Comparison of ENCODE assay signal across 8 cellular contexts in the genomic region with DNA sequence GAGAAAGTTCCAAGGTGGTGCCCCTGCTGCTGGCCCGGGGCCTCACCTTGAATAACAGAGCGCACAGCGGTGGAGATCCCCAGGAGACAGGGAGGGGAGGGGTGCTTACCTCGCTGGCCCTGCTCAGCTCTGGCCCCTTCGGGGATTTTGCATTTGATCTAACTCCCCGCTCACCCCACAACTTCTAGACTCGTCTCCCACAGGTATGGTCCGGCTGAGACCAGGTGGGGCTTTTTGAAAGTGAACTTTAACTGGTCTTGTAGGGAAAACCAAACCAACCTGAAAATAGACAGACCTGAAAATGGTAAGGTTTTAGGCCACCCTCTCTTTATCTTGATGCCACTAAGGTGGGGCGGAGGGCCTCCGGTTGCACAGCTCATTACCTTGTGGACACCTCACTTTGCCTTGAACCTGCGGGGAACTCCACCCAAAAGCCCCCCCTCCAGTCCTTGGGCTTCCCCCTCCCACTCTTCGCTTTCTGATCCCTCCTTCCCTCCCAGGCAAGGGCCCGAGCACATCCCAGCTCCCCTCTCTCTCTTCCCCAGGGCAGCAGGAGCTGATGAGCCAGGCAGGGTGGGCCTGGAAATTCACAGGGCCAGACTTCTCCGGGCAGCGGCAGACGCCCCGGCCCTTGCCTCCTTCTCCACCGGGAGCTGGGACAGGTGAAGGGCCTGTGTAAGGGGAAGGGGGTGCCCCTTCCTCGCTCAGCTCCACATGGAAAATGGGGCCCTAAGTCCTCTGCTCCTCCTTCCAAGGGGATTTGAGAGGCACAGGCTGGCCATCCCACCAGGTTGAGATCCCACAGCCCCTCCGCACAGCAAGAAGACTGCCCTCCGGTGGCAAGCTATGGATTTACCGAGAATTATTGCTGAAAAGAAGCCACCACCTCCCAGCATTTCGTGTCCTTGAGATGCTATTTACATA. TPM values are rescaled to one million over a fixed set of nuclear protein-coding genes. Genes with fewer than 3 reads are reported as not detected.
DNase-seq lines count a peak whose midpoint lies in the region; ATAC-seq and TF ChIP-seq lines count a peak whose summit lies in the region.

No MANE protein-coding gene starts in this region.

- no peak overlapping the region for H2BK120ac ChIP-seq in mesendoderm (ENCODE audit: low read depth, low read length)

- H3K36me3 Mint-ChIP-seq in central memory CD8-positive, alpha-beta T cell (ENCODE audit: insufficient read depth), result no peaks in the 10 kb centered on the region

- H3K27me3 Mint-ChIP-seq in central memory CD8-positive, alpha-beta T cell, result peaks cover 31% of the 10 kb centered on the region

- peak overlapping the region; percentile 40 for H3K4me3 Mint-ChIP-seq in central memory CD8-positive, alpha-beta T cell

- 61% methylated on average over 23 of the region's 23 CpGs for WGBS in SK-N-SH (ENCODE audit: low lambda C conversion rate)
- no CpG with 5 or more reads among the region's 23 CpGs for WGBS in mesendoderm (ENCODE audit: extremely low coverage, insufficient coverage, low lambda C conversion rate)

- H3F3A ChIP-seq in SK-N-SH (replicated peaks; ENCODE audit: insufficient read depth), result no peaks in the 10 kb centered on the region

- peaks cover 17% of the 10 kb centered on the region for H3K9me3 Mint-ChIP-seq in central memory CD8-positive, alpha-beta T cell

- peak; percentile 59 for TF ChIP-seq RAD21 in SK-N-SH (IDR thresholded peaks at IDR 0.05; ENCODE audit: low read length)

- H2AFZ ChIP-seq in SK-N-SH (ENCODE audit: low read depth), result no peak overlapping the region

- H2BK15ac ChIP-seq in mesendoderm (replicated peaks; ENCODE audit: low read depth), result no peak overlapping the region

- H3K4ac ChIP-seq in mesendoderm (ENCODE audit: low read depth, low read length), result no peak overlapping the region

- H3K23ac ChIP-seq in mesendoderm (ENCODE audit: low read length), result no peak overlapping the region

- TF ChIP-seq EP300 in SK-N-SH (IDR thresholded peaks at IDR 0.05; ENCODE audit: borderline replicate concordance in 1 of 2, low read depth in 1 of 2, low read length in 1 of 2), result no peak

- H3K36me3 ChIP-seq in SK-N-SH (replicated peaks in 1 of 2; ENCODE audit: control insufficient read depth in 1 of 2, insufficient read depth in 2 of 2, low read length in 1 of 2) (no peaks in the 10 kb centered on the region), mesendoderm (ENCODE audit: control insufficient read depth, insufficient read depth, low read length) (no peaks in the 10 kb centered on the region)

- H4K8ac ChIP-seq in mesendoderm (ENCODE audit: low read depth, low read length), result no peak overlapping the region

- H3K4me3 ChIP-seq in SK-N-SH (ENCODE audit: low read depth in 2 of 2, low read length in 1 of 2) (no peak overlapping the region), mesendoderm (ENCODE audit: low read length) (no peak overlapping the region)

- TF ChIP-seq CTCF in SK-N-SH (IDR thresholded peaks at IDR 0.05), result peak; percentile 60

- H2AK5ac ChIP-seq in mesendoderm (ENCODE audit: low read length), result no peak overlapping the region

- H3K27me3 ChIP-seq in SK-N-SH (ENCODE audit: insufficient read depth) (no peaks in the 10 kb centered on the region), mesendoderm (ENCODE audit: insufficient read depth, low read length, poor library complexity) (no peaks in the 10 kb centered on the region)

- H3K9me3 ChIP-seq in SK-N-SH, result no peaks in the 10 kb centered on the region

- H2BK5ac ChIP-seq in mesendoderm (ENCODE audit: low read length), result no peak overlapping the region

- H4K20me1 ChIP-seq in SK-N-SH (ENCODE audit: insufficient read depth), result no peaks in the 10 kb centered on the region

- no peaks in the 10 kb centered on the region for H3K9me2 ChIP-seq in SK-N-SH

- H3K9ac ChIP-seq in SK-N-SH, result no peak overlapping the region
- H3K9ac ChIP-seq in mesendoderm (ENCODE audit: low read length), result peak overlapping the region; percentile 34

- peak overlapping the region; percentile 0 for H3K18ac ChIP-seq in mesendoderm (ENCODE audit: low read length)

- DNase-seq in NCI-H2171 treated with DMSO at 0.1 percent for 48 hours (lab: John Stamatoyannopoulos, UW) (peak; percentile 14), NCI-H2171 (lab: John Stamatoyannopoulos, UW) (no peak), HT1080 (ENCODE audit: low read depth) (peak; percentile 36), SK-N-SH (peak; percentile 74), mesendoderm (peak; percentile 87)
- no peak for DNase-seq in central memory CD8-positive, alpha-beta T cell (ENCODE audit: low spot score in 2 of 2)

- ATAC-seq in GM19463 (IDR thresholded peaks at IDR 0.05; ENCODE audit: unreplicated experiment), result peak; percentile 72
- peak; percentile 24 for ATAC-seq in central memory CD8-positive, alpha-beta T cell (replicated peaks; ENCODE audit: extremely low read depth, poor library complexity, severe bottlenecking)
- ATAC-seq in GM21515 (IDR thresholded peaks at IDR 0.05; ENCODE audit: unreplicated experiment), result no peak

- H3K4me1 ChIP-seq in SK-N-SH (ENCODE audit: control insufficient read depth in 1 of 2, insufficient read depth in 2 of 2, low read depth in 1 of 2, low read length in 1 of 2), result no peaks in the 10 kb centered on the region
- H3K4me1 ChIP-seq in mesendoderm (ENCODE audit: control insufficient read depth, low read depth, low read length), result no peaks in the 10 kb centered on the region

- no peak overlapping the region for H4K5ac ChIP-seq in mesendoderm (ENCODE audit: low read length)

- H3K4me2 ChIP-seq in SK-N-SH (no peak overlapping the region), mesendoderm (ENCODE audit: low read length) (no peak overlapping the region)

- no peak overlapping the region for H3K27ac Mint-ChIP-seq in central memory CD8-positive, alpha-beta T cell (ENCODE audit: low read depth)

- no peaks in the 10 kb centered on the region for H3K79me1 ChIP-seq in mesendoderm (ENCODE audit: low read length)

- peaks cover 26% of the 10 kb centered on the region for H3K4me1 Mint-ChIP-seq in central memory CD8-positive, alpha-beta T cell

- POLR2A ChIA-PET in SK-N-SH (lab: Yijun Ruan, JAX), result interaction anchor here (1.3 kb wide), 1 partner anchor 171 kb away, joined by 3 read pairs; no protein-coding TSS in a partner anchor

- CTCF ChIA-PET in SK-N-SH (lab: Yijun Ruan, JAX), result interaction anchor here (0.6 to 2.2 kb wide), 20 partner anchors 8 to 203 kb away, joined by 3 to 10 read pairs (median 3); partner anchors contain the start of genes MIIP and TNFRSF8

- no peak overlapping the region for H3K27ac ChIP-seq in SK-N-SH (ENCODE audit: low read depth in 2 of 2, low read length in 1 of 2)
- H3K27ac ChIP-seq in mesendoderm (ENCODE audit: low read depth, low read length), result no peak overlapping the region

- H3K79me2 ChIP-seq in SK-N-SH (ENCODE audit: insufficient read depth), result no peaks in the 10 kb centered on the region
- no peaks in the 10 kb centered on the region for H3K79me2 ChIP-seq in mesendoderm (ENCODE audit: control insufficient read depth, insufficient read depth, low read length)

- peak overlapping the region; percentile 76 for H3K56ac ChIP-seq in mesendoderm (ENCODE audit: low read length)

TF ChIP-seq in SK-N-SH, 30 proteins besides CTCF, POLR2A, EP300 and RAD21:
- TF ChIP-seq SMC3 (IDR thresholded peaks at IDR 0.05; ENCODE audit: low read depth, low read length) (peak; percentile 63), GATA2 (CRISPR knock-in tag; IDR thresholded peaks at IDR 0.05) (no peak), USF1 (IDR thresholded peaks at IDR 0.05; ENCODE audit: borderline replicate concordance, low read depth) (no peak)

RNA-seq across cellular contexts. Expression of gene TNFRSF8, which starts 16.1 kb away (rescaled TPM):
- total RNA-seq in HT1080 (2014; rRNA removed; shearing (Covaris generic)), result 6.1 and 7.7 TPM in 2 replicates
- 1.1 and 1.4 TPM in 2 replicates for polyA plus RNA-seq in HT1080 (2015; cell fraction: cytosol; rRNA removed)
- 2.3 and 2.6 TPM in 2 replicates for polyA plus RNA-seq in HT1080 (2015; cell fraction: nucleus; rRNA removed)
- polyA plus RNA-seq in SK-N-SH (2012; rRNA removed), result 0.07 TPM in 1 of 2 replicates, not detected in the other
- 0.03 TPM in 1 of 2 replicates, not detected in the other for polyA plus RNA-seq in SK-N-SH (2012; cell fraction: cytosol; rRNA removed)
- 0.04 and 0.08 TPM in 2 replicates for polyA plus RNA-seq in SK-N-SH (2012; cell fraction: nucleus; rRNA removed)
- 10.3 TPM for polyA plus RNA-seq in mesendoderm (2013, experiment 1 of 2)
- 10.7 TPM for polyA plus RNA-seq in mesendoderm (2013, experiment 2 of 2)

RNA-seq across cellular contexts. Expression of gene MIIP, which starts 59.9 kb away (rescaled TPM):
- total RNA-seq in HT1080 (2014; rRNA removed; shearing (Covaris generic)), result 30.4 and 34.2 TPM in 2 replicates
- 15.2 and 18.6 TPM in 2 replicates for polyA plus RNA-seq in HT1080 (2015; cell fraction: cytosol; rRNA removed)
- polyA plus RNA-seq in HT1080 (2015; cell fraction: nucleus; rRNA removed), result 41.5 and 48.7 TPM in 2 replicates
- polyA plus RNA-seq in SK-N-SH (2012; rRNA removed), result 24.0 and 25.6 TPM in 2 replicates
- 6.1 and 11.1 TPM in 2 replicates for polyA plus RNA-seq in SK-N-SH (2012; cell fraction: cytosol; rRNA removed)
- polyA plus RNA-seq in SK-N-SH (2012; cell fraction: nucleus; rRNA removed), result 128 and 148 TPM in 2 replicates
- polyA plus RNA-seq in mesendoderm (2013, experiment 1 of 2), result 36.6 TPM
- polyA plus RNA-seq in mesendoderm (2013, experiment 2 of 2), result 38.8 TPM

Comparison
In these comparisons a context has a peak if more than half of its experiments do, and no peak if none do; other contexts are left out.
1. DNase-seq: peak in NCI-H2171 treated with DMSO at 0.1 percent for 48 hours (single experiment), HT1080 (single experiment), SK-N-SH (single experiment) and mesendoderm (single experiment); none in NCI-H2171 (single experiment) and central memory CD8-positive, alpha-beta T cell (0 of 2).